ENCODE assay signal across 18 cellular contexts in the genomic region with DNA sequence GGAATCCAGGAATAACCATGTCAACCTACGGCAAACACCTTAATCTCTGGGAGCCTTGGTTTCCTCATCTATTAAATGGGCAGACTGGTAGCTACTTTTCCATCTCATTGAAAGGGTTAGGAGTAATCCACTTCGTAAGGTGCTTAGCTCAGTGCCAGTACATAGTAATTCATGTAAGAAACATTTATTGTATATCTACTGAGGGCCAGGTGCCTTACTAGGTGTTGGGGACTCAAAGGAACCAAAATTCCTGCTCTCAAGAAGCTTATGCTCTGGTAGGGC.
DNase-seq lines count a peak whose midpoint lies in the region; TF ChIP-seq lines count a peak whose summit lies in the region.
"Had no signal": no experiment of that assay in that cellular context is flagged by ENCODE, and none has a peak within 500 bp of the region (broad histone marks: within the 10 kb centered on the region; RNA-seq: fewer than 3 reads in every experiment).

No MANE protein-coding gene starts in this region.

- no peak overlapping the region for H3K4me3 ChIP-seq in uterus
- H3K4me3 ChIP-seq: GM12878, GM23248 had no signal

- H3K27me3 ChIP-seq in uterus: no peaks in the 10 kb centered on the region

- no peak for TF ChIP-seq POLR2A in uterus (IDR thresholded peaks at IDR 0.05)

- H3K27ac ChIP-seq in angular gyrus (ENCODE audit: low read depth, low read length): peak overlapping the region; percentile 8
- H3K27ac ChIP-seq in cingulate gyrus (ENCODE audit: low read depth, low read length): peak overlapping the region; percentile 56
- H3K27ac ChIP-seq in uterus: peak overlapping the region; percentile 82 to 86
- H3K27ac ChIP-seq in caudate nucleus (ENCODE audit: low read depth, low read length): no peak overlapping the region
- H3K27ac ChIP-seq: GM23248 had no signal

- TF ChIP-seq CTCF in uterus (IDR thresholded peaks at IDR 0.05): no peak

- intact Hi-C loops in uterus (cut with DNase I; ENCODE audit: low total_unique reads): no loop called here

- no peaks in the 10 kb centered on the region for H3K9me3 ChIP-seq in uterus

- DNase-seq in uterus (no peak), caudate nucleus (lab: John Stamatoyannopoulos, UW) (no peak), UCSD-AML1 (lab: John Stamatoyannopoulos, UW; ENCODE audit: unreplicated experiment) (no peak)
- DNase-seq in activated CD8-positive, alpha-beta memory T cell treated with anti-CD3 and anti-CD28 coated beads, Interleukin-2, amount 50 U/mL, for 48 hours: no peak
- DNase-seq: C1 segment of cervical spinal cord; Calu3; CD4-positive, alpha-beta memory T cell; COR-L47; DMS153; DMS79; EL; GDM1; GM23248; H7; HCEC 1CT had no signal

- no peaks in the 10 kb centered on the region for H3K36me3 ChIP-seq in uterus

- H3K4me1 ChIP-seq in uterus: peaks cover 18 to 25% of the 10 kb centered on the region in 2 donors
